Comparison of ENCODE assay signal across 1 cellular context in the genomic region with DNA sequence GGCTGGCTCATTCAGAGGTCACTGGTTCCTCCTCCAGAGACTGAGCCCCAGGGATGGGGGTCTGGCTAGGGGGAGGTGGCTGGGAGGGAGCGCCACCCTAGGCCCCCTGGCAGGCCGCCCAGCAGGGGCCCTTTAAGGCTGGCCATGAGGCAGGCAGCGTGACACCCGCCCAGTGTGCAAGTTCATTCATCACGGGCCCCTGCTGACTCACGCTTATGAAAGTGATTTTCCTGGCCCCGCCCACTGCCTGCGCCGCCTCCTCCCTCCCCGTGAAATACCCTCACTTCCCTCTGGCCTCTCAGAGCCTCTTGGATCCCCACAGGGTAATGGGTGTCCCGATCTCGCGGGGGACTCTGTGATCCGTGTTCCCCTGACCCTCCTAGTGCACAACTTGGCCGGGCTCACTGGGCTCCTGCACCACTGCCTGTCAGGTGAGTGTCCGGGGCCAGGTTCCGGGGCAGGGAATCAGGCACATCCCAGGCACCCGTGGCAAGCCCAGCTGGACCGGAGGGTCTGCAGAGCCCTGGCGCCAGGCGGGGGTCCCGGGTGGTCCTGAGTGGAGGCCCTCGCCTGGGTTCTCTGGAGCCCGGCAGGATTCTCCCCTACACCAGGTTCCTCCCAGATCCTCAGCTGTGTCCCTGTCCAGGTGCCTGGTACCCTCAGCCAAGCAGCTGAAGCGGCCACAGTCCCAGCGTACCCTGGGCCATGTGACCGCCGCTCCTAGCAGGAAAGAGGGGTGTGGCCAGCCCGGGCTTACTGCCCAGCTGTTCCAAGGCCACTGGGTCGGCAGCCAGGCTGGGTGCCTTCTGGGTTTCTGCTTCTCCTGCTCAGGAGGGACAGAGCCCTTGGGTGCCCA.
TF ChIP-seq lines count a peak whose summit lies in the region.

A gene with protein sequence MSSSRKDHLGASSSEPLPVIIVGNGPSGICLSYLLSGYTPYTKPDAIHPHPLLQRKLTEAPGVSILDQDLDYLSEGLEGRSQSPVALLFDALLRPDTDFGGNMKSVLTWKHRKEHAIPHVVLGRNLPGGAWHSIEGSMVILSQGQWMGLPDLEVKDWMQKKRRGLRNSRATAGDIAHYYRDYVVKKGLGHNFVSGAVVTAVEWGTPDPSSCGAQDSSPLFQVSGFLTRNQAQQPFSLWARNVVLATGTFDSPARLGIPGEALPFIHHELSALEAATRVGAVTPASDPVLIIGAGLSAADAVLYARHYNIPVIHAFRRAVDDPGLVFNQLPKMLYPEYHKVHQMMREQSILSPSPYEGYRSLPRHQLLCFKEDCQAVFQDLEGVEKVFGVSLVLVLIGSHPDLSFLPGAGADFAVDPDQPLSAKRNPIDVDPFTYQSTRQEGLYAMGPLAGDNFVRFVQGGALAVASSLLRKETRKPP (plus strand): TSS at position 301 of the 856 bp plus-strand sequence. CDS start 4,432 bp downstream, outside the sequence.

TF ChIP-seq in HepG2, 621 proteins besides CTCF, POLR2A, EP300 and RAD21 (continued from another document and continues in another):
- TF ChIP-seq, protein P1, sequence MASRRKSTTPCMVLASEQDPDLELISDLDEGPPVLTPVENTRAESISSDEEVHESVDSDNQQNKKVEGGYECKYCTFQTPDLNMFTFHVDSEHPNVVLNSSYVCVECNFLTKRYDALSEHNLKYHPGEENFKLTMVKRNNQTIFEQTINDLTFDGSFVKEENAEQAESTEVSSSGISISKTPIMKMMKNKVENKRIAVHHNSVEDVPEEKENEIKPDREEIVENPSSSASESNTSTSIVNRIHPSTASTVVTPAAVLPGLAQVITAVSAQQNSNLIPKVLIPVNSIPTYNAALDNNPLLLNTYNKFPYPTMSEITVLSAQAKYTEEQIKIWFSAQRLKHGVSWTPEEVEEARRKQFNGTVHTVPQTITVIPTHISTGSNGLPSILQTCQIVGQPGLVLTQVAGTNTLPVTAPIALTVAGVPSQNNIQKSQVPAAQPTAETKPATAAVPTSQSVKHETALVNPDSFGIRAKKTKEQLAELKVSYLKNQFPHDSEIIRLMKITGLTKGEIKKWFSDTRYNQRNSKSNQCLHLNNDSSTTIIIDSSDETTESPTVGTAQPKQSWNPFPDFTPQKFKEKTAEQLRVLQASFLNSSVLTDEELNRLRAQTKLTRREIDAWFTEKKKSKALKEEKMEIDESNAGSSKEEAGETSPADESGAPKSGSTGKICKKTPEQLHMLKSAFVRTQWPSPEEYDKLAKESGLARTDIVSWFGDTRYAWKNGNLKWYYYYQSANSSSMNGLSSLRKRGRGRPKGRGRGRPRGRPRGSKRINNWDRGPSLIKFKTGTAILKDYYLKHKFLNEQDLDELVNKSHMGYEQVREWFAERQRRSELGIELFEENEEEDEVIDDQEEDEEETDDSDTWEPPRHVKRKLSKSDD (CRISPR knock-in tag; IDR thresholded peaks at IDR 0.05; ENCODE audit: low read depth): no peak; the same call in 1 of the 2 replicates
- TF ChIP-seq FIP1L1 (IDR thresholded peaks at IDR 0.05; ENCODE audit: borderline replicate concordance, insufficient read depth, low read depth, low read length): no peak
- TF ChIP-seq ZNF451 (CRISPR knock-in tag; IDR thresholded peaks at IDR 0.05): no peak
- TF ChIP-seq ZNF577 (CRISPR knock-in tag; IDR thresholded peaks at IDR 0.05; ENCODE audit: borderline replicate concordance, low read depth): no peak
- peak; percentile 52; the same call in 1 of the 2 replicates for TF ChIP-seq HHEX (CRISPR knock-in tag; IDR thresholded peaks at IDR 0.05)
- no peak for TF ChIP-seq ZNF550 (CRISPR knock-in tag; IDR thresholded peaks at IDR 0.05; ENCODE audit: borderline replicate concordance)
- no peak for TF ChIP-seq NR3C1 (CRISPR knock-in tag; IDR thresholded peaks at IDR 0.05)
- peak; percentile 76 for TF ChIP-seq RXRA (CRISPR knock-in tag; IDR thresholded peaks at IDR 0.05)
- TF ChIP-seq ZNF205 (CRISPR knock-in tag; IDR thresholded peaks at IDR 0.05): peak; percentile 37
- peak; percentile 72 for TF ChIP-seq ERF (CRISPR knock-in tag; IDR thresholded peaks at IDR 0.05)
- peak; percentile 81; the same call in 1 of the 3 replicates for TF ChIP-seq MXI1 (IDR thresholded peaks at IDR 0.05; ENCODE audit: borderline replicate concordance, low read depth, low read length)
- TF ChIP-seq, protein P2, sequence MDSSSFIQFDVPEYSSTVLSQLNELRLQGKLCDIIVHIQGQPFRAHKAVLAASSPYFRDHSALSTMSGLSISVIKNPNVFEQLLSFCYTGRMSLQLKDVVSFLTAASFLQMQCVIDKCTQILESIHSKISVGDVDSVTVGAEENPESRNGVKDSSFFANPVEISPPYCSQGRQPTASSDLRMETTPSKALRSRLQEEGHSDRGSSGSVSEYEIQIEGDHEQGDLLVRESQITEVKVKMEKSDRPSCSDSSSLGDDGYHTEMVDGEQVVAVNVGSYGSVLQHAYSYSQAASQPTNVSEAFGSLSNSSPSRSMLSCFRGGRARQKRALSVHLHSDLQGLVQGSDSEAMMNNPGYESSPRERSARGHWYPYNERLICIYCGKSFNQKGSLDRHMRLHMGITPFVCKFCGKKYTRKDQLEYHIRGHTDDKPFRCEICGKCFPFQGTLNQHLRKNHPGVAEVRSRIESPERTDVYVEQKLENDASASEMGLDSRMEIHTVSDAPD (CRISPR knock-in tag; IDR thresholded peaks at IDR 0.05): no peak
- TF ChIP-seq SMAD3 (CRISPR knock-in tag; IDR thresholded peaks at IDR 0.05): no peak
- peak; percentile 16 for TF ChIP-seq CCAR2 (optimal IDR thresholded peaks at IDR 0.05; ENCODE audit: low read depth, low read length)
- TF ChIP-seq SYNCRIP (IDR thresholded peaks at IDR 0.05; ENCODE audit: insufficient read depth, low read depth, low read length): no peak
- 0 out of 2 replicates have a peak, but pooled peaks have one; percentile 49 for TF ChIP-seq ZBTB42 (CRISPR knock-in tag; IDR thresholded peaks at IDR 0.05)
- TF ChIP-seq ZNF567 (CRISPR knock-in tag; IDR thresholded peaks at IDR 0.05; ENCODE audit: borderline replicate concordance): no peak
- no peak for TF ChIP-seq KLF15 (CRISPR knock-in tag; IDR thresholded peaks at IDR 0.05; ENCODE audit: borderline replicate concordance)
- peak; percentile 74; the same call in 1 of the 2 replicates for TF ChIP-seq TSC22D2 (CRISPR knock-in tag; IDR thresholded peaks at IDR 0.05; ENCODE audit: borderline replicate concordance)
- TF ChIP-seq MAF1 (CRISPR knock-in tag; IDR thresholded peaks at IDR 0.05; ENCODE audit: borderline replicate concordance): peak; percentile 64; the same call in 1 of the 2 replicates
- TF ChIP-seq, protein P3, sequence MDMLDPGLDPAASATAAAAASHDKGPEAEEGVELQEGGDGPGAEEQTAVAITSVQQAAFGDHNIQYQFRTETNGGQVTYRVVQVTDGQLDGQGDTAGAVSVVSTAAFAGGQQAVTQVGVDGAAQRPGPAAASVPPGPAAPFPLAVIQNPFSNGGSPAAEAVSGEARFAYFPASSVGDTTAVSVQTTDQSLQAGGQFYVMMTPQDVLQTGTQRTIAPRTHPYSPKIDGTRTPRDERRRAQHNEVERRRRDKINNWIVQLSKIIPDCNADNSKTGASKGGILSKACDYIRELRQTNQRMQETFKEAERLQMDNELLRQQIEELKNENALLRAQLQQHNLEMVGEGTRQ (IDR thresholded peaks at IDR 0.05; ENCODE audit: low read depth, low read length): no peak
- TF ChIP-seq, protein P3 (CRISPR knock-in tag; IDR thresholded peaks at IDR 0.05; ENCODE audit: borderline replicate concordance): peak; percentile 53; the same call in 1 of the 2 replicates
- TF ChIP-seq, protein P4, sequence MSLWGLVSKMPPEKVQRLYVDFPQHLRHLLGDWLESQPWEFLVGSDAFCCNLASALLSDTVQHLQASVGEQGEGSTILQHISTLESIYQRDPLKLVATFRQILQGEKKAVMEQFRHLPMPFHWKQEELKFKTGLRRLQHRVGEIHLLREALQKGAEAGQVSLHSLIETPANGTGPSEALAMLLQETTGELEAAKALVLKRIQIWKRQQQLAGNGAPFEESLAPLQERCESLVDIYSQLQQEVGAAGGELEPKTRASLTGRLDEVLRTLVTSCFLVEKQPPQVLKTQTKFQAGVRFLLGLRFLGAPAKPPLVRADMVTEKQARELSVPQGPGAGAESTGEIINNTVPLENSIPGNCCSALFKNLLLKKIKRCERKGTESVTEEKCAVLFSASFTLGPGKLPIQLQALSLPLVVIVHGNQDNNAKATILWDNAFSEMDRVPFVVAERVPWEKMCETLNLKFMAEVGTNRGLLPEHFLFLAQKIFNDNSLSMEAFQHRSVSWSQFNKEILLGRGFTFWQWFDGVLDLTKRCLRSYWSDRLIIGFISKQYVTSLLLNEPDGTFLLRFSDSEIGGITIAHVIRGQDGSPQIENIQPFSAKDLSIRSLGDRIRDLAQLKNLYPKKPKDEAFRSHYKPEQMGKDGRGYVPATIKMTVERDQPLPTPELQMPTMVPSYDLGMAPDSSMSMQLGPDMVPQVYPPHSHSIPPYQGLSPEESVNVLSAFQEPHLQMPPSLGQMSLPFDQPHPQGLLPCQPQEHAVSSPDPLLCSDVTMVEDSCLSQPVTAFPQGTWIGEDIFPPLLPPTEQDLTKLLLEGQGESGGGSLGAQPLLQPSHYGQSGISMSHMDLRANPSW (CRISPR knock-in tag; IDR thresholded peaks at IDR 0.05; ENCODE audit: borderline replicate concordance): no peak; the same call in 1 of the 2 replicates
- TF ChIP-seq ZMYM4 (CRISPR knock-in tag; IDR thresholded peaks at IDR 0.05): peak; percentile 39; the same call in 1 of the 2 replicates
- peak; percentile 77 for TF ChIP-seq ZNF292 (CRISPR knock-in tag; IDR thresholded peaks at IDR 0.05; ENCODE audit: borderline replicate concordance, low read depth)
- 0 out of 2 replicates have a peak, but pooled peaks have one; percentile 61 for TF ChIP-seq SAFB2 (CRISPR knock-in tag; IDR thresholded peaks at IDR 0.05; ENCODE audit: borderline replicate concordance, low read depth)
- TF ChIP-seq ZNF563 (CRISPR knock-in tag; IDR thresholded peaks at IDR 0.05): no peak; the same call in 1 of the 2 replicates
- TF ChIP-seq ZNF777 (CRISPR knock-in tag; IDR thresholded peaks at IDR 0.05): peak; percentile 67
- no peak for TF ChIP-seq ZNF354B (CRISPR knock-in tag; IDR thresholded peaks at IDR 0.05)
- TF ChIP-seq, protein P5, sequence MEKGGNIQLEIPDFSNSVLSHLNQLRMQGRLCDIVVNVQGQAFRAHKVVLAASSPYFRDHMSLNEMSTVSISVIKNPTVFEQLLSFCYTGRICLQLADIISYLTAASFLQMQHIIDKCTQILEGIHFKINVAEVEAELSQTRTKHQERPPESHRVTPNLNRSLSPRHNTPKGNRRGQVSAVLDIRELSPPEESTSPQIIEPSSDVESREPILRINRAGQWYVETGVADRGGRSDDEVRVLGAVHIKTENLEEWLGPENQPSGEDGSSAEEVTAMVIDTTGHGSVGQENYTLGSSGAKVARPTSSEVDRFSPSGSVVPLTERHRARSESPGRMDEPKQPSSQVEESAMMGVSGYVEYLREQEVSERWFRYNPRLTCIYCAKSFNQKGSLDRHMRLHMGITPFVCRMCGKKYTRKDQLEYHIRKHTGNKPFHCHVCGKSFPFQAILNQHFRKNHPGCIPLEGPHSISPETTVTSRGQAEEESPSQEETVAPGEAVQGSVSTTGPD (CRISPR knock-in tag; IDR thresholded peaks at IDR 0.05): peak; percentile 29; the same call in 1 of the 2 replicates
- TF ChIP-seq BORCS8-MEF2B (CRISPR knock-in tag; IDR thresholded peaks at IDR 0.05): peak; percentile 81
- TF ChIP-seq KLF12 (CRISPR knock-in tag; IDR thresholded peaks at IDR 0.05; ENCODE audit: borderline replicate concordance): peak; percentile 85; the same call in 1 of the 2 replicates
- TF ChIP-seq, protein P6, sequence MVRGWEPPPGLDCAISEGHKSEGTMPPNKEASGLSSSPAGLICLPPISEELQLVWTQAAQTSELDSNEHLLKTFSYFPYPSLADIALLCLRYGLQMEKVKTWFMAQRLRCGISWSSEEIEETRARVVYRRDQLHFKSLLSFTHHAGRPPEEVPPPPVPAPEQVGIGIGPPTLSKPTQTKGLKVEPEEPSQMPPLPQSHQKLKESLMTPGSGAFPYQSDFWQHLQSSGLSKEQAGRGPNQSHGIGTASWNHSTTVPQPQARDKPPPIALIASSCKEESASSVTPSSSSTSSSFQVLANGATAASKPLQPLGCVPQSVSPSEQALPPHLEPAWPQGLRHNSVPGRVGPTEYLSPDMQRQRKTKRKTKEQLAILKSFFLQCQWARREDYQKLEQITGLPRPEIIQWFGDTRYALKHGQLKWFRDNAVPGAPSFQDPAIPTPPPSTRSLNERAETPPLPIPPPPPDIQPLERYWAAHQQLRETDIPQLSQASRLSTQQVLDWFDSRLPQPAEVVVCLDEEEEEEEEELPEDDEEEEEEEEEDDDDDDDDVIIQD (CRISPR knock-in tag; IDR thresholded peaks at IDR 0.05; ENCODE audit: low read depth): no peak
- TF ChIP-seq ZFP41 (CRISPR knock-in tag; IDR thresholded peaks at IDR 0.05; ENCODE audit: borderline replicate concordance): no peak; the same call in 1 of the 2 replicates
- TF ChIP-seq NFIB (CRISPR knock-in tag; IDR thresholded peaks at IDR 0.05; ENCODE audit: borderline replicate concordance): no peak
- peak; percentile 98 for TF ChIP-seq MYC (CRISPR knock-in tag; IDR thresholded peaks at IDR 0.05; ENCODE audit: borderline replicate concordance)
- peak; percentile 87 for TF ChIP-seq SPEN (CRISPR knock-in tag; IDR thresholded peaks at IDR 0.05; ENCODE audit: low read depth)
- 0 out of 2 replicates have a peak, but pooled peaks have one; percentile 68 for TF ChIP-seq ZNF333 (CRISPR knock-in tag; IDR thresholded peaks at IDR 0.05; ENCODE audit: borderline replicate concordance)
